1 cellular context compared by ENCODE assay signal in the genomic region with DNA sequence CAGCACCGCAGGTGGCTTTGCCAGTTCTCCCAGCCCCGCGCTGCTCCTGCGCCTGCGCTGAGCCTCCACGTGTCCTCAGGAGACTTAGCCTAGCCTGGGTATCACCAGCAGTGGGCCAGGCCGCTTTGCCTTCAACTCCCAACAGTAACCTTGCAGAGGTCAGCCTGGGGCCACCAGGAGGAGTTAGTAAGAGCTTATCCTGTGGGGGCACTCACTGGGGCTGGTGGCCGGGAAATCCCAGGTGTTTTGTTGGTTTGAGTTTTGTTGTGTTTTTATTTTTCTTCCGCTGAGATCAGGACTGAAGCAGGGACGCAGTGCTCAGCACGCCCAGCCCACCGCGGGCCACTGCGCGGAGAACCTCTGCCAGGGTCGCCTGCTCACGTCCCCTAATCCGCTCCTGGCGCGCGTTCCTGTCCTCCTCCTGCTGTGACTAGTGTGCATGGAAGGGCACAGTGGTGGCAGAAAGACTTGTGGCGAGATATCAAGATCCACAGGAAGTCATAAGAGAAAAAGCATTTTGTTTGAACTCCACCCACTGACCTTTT.
TF ChIP-seq lines count a peak whose summit lies in the region.

No MANE protein-coding gene starts in this region.

TF ChIP-seq in HepG2, 621 proteins besides CTCF, POLR2A, EP300 and RAD21 (continued from another document and continues in another):
- TF ChIP-seq MXD3 (CRISPR knock-in tag; IDR thresholded peaks at IDR 0.05) = peak; percentile 52
- TF ChIP-seq THYN1 (CRISPR knock-in tag; IDR thresholded peaks at IDR 0.05; ENCODE audit: borderline replicate concordance, low read depth) = no peak
- TF ChIP-seq GPN1 (CRISPR knock-in tag; IDR thresholded peaks at IDR 0.05; ENCODE audit: borderline replicate concordance) = no peak
- TF ChIP-seq CREB3 (CRISPR knock-in tag; IDR thresholded peaks at IDR 0.05) = no peak
- no peak for TF ChIP-seq ATF1 (CRISPR knock-in tag; IDR thresholded peaks at IDR 0.05)
- peak; percentile 46 for TF ChIP-seq PHF8 (CRISPR knock-in tag; IDR thresholded peaks at IDR 0.05)
- TF ChIP-seq ZNF772 (CRISPR knock-in tag; IDR thresholded peaks at IDR 0.05) = 0 out of 2 replicates have a peak, but pooled peaks have one; percentile 21
- no peak for TF ChIP-seq ZNF33A (CRISPR knock-in tag; IDR thresholded peaks at IDR 0.05; ENCODE audit: borderline replicate concordance)
- TF ChIP-seq DPF2 (CRISPR knock-in tag; IDR thresholded peaks at IDR 0.05; ENCODE audit: borderline replicate concordance, low read depth) = no peak; the same call in 1 of the 2 replicates
- 0 out of 2 replicates have a peak, but pooled peaks have one; percentile 56 for TF ChIP-seq YEATS4 (CRISPR knock-in tag; IDR thresholded peaks at IDR 0.05; ENCODE audit: borderline replicate concordance)
- no peak for TF ChIP-seq ZKSCAN8 (CRISPR knock-in tag; IDR thresholded peaks at IDR 0.05; ENCODE audit: borderline replicate concordance)
- TF ChIP-seq RAD51 (IDR thresholded peaks at IDR 0.05; ENCODE audit: borderline replicate concordance) = no peak
- no peak for TF ChIP-seq ZBTB1 (CRISPR knock-in tag; IDR thresholded peaks at IDR 0.05; ENCODE audit: borderline replicate concordance)
- peak; percentile 43 for TF ChIP-seq HNRNPLL (IDR thresholded peaks at IDR 0.05; ENCODE audit: low read depth, low read length, poor library complexity, severe bottlenecking)
- TF ChIP-seq PITX1 (CRISPR knock-in tag; IDR thresholded peaks at IDR 0.05) = peak; percentile 85
- no peak for TF ChIP-seq CHD2 (IDR thresholded peaks at IDR 0.05; ENCODE audit: low read depth, low read length)
- TF ChIP-seq JDP2 (CRISPR knock-in tag; IDR thresholded peaks at IDR 0.05; ENCODE audit: borderline replicate concordance) = no peak
- TF ChIP-seq TCF7L2 (IDR thresholded peaks at IDR 0.05; ENCODE audit: low read depth, low read length) = no peak
- TF ChIP-seq KLF15 (CRISPR knock-in tag; IDR thresholded peaks at IDR 0.05; ENCODE audit: borderline replicate concordance) = no peak
- peak; percentile 89 for TF ChIP-seq PATZ1 (CRISPR knock-in tag; IDR thresholded peaks at IDR 0.05)
- no peak for TF ChIP-seq ZBTB7A (CRISPR knock-in tag; IDR thresholded peaks at IDR 0.05)
- TF ChIP-seq, protein P1, sequence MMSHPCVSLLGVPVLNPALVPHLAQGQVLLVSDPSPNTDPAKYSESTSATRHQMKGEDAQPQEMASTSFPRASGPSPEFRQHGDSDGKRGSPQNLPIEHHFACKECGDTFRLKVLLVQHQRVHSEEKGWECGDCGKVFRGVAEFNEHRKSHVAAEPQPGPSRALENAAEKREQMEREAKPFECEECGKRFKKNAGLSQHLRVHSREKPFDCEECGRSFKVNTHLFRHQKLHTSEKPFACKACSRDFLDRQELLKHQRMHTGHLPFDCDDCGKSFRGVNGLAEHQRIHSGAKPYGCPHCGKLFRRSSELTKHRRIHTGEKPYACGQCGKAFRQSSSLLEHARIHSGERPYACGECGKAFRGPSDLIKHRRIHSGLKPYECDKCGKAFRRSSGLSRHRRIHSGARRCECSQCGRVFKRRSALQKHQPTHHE (CRISPR knock-in tag; IDR thresholded peaks at IDR 0.05; ENCODE audit: borderline replicate concordance) = no peak; the same call in 1 of the 2 replicates
- TF ChIP-seq, protein P2, sequence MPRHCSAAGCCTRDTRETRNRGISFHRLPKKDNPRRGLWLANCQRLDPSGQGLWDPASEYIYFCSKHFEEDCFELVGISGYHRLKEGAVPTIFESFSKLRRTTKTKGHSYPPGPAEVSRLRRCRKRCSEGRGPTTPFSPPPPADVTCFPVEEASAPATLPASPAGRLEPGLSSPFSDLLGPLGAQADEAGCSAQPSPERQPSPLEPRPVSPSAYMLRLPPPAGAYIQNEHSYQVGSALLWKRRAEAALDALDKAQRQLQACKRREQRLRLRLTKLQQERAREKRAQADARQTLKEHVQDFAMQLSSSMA (CRISPR knock-in tag; IDR thresholded peaks at IDR 0.05) = no peak
- peak; percentile 66 for TF ChIP-seq ZBTB20 (CRISPR knock-in tag; IDR thresholded peaks at IDR 0.05; ENCODE audit: borderline replicate concordance, low read depth)
- peak; percentile 21 to 76; a peak in 2 of 4 replicates for TF ChIP-seq NR2F1 (CRISPR knock-in tag; IDR thresholded peaks at IDR 0.05)
- TF ChIP-seq SP4 (CRISPR knock-in tag; IDR thresholded peaks at IDR 0.05) = 0 out of 2 replicates have a peak, but pooled peaks have one; percentile 10
- no peak for TF ChIP-seq ZNF660 (CRISPR knock-in tag; IDR thresholded peaks at IDR 0.05; ENCODE audit: borderline replicate concordance, low read depth)
- no peak for TF ChIP-seq TCF12 (IDR thresholded peaks at IDR 0.05)
- no peak for TF ChIP-seq TCF12 (CRISPR knock-in tag; IDR thresholded peaks at IDR 0.05)
- TF ChIP-seq ZNF101 (CRISPR knock-in tag; IDR thresholded peaks at IDR 0.05; ENCODE audit: borderline replicate concordance, low read depth) = no peak
- no peak for TF ChIP-seq DNMT1 (CRISPR knock-in tag; IDR thresholded peaks at IDR 0.05)
- no peak for TF ChIP-seq ZNF180 (CRISPR knock-in tag; IDR thresholded peaks at IDR 0.05; ENCODE audit: borderline replicate concordance, low read depth)
- TF ChIP-seq, protein P3, sequence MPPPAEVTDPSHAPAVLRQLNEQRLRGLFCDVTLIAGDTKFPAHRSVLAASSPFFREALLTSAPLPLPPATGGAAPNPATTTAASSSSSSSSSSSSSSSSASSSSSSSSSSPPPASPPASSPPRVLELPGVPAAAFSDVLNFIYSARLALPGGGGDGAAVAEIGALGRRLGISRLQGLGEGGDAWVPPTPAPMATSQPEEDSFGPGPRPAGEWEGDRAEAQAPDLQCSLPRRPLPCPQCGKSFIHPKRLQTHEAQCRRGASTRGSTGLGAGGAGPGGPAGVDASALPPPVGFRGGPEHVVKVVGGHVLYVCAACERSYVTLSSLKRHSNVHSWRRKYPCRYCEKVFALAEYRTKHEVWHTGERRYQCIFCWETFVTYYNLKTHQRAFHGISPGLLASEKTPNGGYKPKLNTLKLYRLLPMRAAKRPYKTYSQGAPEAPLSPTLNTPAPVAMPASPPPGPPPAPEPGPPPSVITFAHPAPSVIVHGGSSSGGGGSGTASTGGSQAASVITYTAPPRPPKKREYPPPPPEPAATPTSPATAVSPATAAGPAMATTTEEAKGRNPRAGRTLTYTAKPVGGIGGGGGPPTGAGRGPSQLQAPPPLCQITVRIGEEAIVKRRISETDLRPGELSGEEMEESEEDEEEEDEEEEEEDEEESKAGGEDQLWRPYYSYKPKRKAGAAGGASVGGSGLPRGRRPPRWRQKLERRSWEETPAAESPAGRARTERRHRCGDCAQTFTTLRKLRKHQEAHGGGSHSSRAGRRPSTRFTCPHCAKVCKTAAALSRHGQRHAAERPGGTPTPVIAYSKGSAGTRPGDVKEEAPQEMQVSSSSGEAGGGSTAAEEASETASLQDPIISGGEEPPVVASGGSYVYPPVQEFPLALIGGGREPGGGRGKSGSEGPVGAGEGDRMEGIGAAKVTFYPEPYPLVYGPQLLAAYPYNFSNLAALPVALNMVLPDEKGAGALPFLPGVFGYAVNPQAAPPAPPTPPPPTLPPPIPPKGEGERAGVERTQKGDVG (CRISPR knock-in tag; IDR thresholded peaks at IDR 0.05; ENCODE audit: borderline replicate concordance) = no peak; the same call in none of the 2 replicates
- TF ChIP-seq, protein P4, sequence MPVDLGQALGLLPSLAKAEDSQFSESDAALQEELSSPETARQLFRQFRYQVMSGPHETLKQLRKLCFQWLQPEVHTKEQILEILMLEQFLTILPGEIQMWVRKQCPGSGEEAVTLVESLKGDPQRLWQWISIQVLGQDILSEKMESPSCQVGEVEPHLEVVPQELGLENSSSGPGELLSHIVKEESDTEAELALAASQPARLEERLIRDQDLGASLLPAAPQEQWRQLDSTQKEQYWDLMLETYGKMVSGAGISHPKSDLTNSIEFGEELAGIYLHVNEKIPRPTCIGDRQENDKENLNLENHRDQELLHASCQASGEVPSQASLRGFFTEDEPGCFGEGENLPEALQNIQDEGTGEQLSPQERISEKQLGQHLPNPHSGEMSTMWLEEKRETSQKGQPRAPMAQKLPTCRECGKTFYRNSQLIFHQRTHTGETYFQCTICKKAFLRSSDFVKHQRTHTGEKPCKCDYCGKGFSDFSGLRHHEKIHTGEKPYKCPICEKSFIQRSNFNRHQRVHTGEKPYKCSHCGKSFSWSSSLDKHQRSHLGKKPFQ (CRISPR knock-in tag; IDR thresholded peaks at IDR 0.05; ENCODE audit: insufficient replicate concordance) = no peak
- no peak for TF ChIP-seq FOXK1 (CRISPR knock-in tag; IDR thresholded peaks at IDR 0.05; ENCODE audit: borderline replicate concordance, low read depth)
- TF ChIP-seq ZNF672 (CRISPR knock-in tag; IDR thresholded peaks at IDR 0.05) = no peak
- no peak for TF ChIP-seq FOXA1 (IDR thresholded peaks at IDR 0.05)
- TF ChIP-seq FOXA1 (CRISPR knock-in tag; IDR thresholded peaks at IDR 0.05) = peak; percentile 29; the same call in 1 of the 2 replicates
- no peak for TF ChIP-seq CHCHD3 (CRISPR knock-in tag; IDR thresholded peaks at IDR 0.05)
- TF ChIP-seq NPAS2 (CRISPR knock-in tag; IDR thresholded peaks at IDR 0.05; ENCODE audit: borderline replicate concordance) = no peak
- TF ChIP-seq ZNF569 (CRISPR knock-in tag; IDR thresholded peaks at IDR 0.05; ENCODE audit: borderline replicate concordance) = no peak
- TF ChIP-seq, protein P5, sequence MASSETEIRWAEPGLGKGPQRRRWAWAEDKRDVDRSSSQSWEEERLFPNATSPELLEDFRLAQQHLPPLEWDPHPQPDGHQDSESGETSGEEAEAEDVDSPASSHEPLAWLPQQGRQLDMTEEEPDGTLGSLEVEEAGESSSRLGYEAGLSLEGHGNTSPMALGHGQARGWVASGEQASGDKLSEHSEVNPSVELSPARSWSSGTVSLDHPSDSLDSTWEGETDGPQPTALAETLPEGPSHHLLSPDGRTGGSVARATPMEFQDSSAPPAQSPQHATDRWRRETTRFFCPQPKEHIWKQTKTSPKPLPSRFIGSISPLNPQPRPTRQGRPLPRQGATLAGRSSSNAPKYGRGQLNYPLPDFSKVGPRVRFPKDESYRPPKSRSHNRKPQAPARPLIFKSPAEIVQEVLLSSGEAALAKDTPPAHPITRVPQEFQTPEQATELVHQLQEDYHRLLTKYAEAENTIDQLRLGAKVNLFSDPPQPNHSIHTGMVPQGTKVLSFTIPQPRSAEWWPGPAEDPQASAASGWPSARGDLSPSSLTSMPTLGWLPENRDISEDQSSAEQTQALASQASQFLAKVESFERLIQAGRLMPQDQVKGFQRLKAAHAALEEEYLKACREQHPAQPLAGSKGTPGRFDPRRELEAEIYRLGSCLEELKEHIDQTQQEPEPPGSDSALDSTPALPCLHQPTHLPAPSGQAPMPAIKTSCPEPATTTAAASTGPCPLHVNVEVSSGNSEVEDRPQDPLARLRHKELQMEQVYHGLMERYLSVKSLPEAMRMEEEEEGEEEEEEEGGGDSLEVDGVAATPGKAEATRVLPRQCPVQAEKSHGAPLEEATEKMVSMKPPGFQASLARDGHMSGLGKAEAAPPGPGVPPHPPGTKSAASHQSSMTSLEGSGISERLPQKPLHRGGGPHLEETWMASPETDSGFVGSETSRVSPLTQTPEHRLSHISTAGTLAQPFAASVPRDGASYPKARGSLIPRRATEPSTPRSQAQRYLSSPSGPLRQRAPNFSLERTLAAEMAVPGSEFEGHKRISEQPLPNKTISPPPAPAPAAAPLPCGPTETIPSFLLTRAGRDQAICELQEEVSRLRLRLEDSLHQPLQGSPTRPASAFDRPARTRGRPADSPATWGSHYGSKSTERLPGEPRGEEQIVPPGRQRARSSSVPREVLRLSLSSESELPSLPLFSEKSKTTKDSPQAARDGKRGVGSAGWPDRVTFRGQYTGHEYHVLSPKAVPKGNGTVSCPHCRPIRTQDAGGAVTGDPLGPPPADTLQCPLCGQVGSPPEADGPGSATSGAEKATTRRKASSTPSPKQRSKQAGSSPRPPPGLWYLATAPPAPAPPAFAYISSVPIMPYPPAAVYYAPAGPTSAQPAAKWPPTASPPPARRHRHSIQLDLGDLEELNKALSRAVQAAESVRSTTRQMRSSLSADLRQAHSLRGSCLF (CRISPR knock-in tag; IDR thresholded peaks at IDR 0.05; ENCODE audit: borderline replicate concordance) = no peak; the same call in 1 of the 2 replicates
- peak; percentile 70 for TF ChIP-seq ZMYM3 (CRISPR knock-in tag; IDR thresholded peaks at IDR 0.05)
- peak; percentile 76 for TF ChIP-seq POGZ (CRISPR knock-in tag; IDR thresholded peaks at IDR 0.05)
- TF ChIP-seq ZNF274 (CRISPR knock-in tag; IDR thresholded peaks at IDR 0.05) = peak; percentile 21; the same call in 1 of the 2 replicates
- TF ChIP-seq ZNF589 (CRISPR knock-in tag; conservative IDR thresholded peaks at IDR 0.05) = no peak
